In genomic region chr9:127575875-127576778, GRCh38 we compare ENCODE assay signal across 18 cellular contexts. TPM values are rescaled to one million over a fixed set of nuclear protein-coding genes. Genes with fewer than 3 reads are reported as not detected.
DNase-seq lines count a peak whose midpoint lies in the region; TF ChIP-seq lines count a peak whose summit lies in the region.
"Had no signal": no experiment of that assay in that cellular context is flagged by ENCODE, and none has a peak within 500 bp of the region (broad histone marks: within the 10 kb centered on the region; RNA-seq: fewer than 3 reads in every experiment).

No MANE protein-coding gene starts in this region.

- no peak overlapping the region for H2BK120ac ChIP-seq in mesendoderm (ENCODE audit: low read depth, low read length)

- TF ChIP-seq POLR2A in vagina (IDR thresholded peaks at IDR 0.05), result no peak

- no peak overlapping the region for H3K4me2 ChIP-seq in mesendoderm (ENCODE audit: low read length)

- no peak overlapping the region for H4K5ac ChIP-seq in mesendoderm (ENCODE audit: low read length)

- H3K4me1 ChIP-seq in mesendoderm (ENCODE audit: control insufficient read depth, low read depth, low read length), result peaks cover 3% of the 10 kb centered on the region
- H3K4me1 ChIP-seq in vagina, result peaks cover 59% of the 10 kb centered on the region

- no CpG with 5 or more reads among the region's 13 CpGs for WGBS in mesendoderm (ENCODE audit: extremely low coverage, insufficient coverage, low lambda C conversion rate)

- H3K9me3 Mint-ChIP-seq in activated naive CD4-positive, alpha-beta T cell treated with anti-CD3 and anti-CD28 coated beads, Interleukin-2, amount 50 U/mL, for 24 hours, result no peaks in the 10 kb centered on the region
- H3K9me3 Mint-ChIP-seq: nephron progenitor cell had no signal

- H3K56ac ChIP-seq in mesendoderm (ENCODE audit: low read length), result no peak overlapping the region

- no peaks in the 10 kb centered on the region for H3K27me3 ChIP-seq in mesendoderm (ENCODE audit: insufficient read depth, low read length, poor library complexity)
- H3K27me3 ChIP-seq in vagina, result no peaks in the 10 kb centered on the region
- H3K27me3 ChIP-seq: ascending aorta had no signal

- H3K27ac ChIP-seq in mesendoderm (ENCODE audit: low read depth, low read length) (no peak overlapping the region), vagina (peak overlapping the region; percentile 91)

- H3K4ac ChIP-seq in mesendoderm (ENCODE audit: low read depth, low read length), result no peak overlapping the region

- H3K18ac ChIP-seq in mesendoderm (ENCODE audit: low read length), result no peak overlapping the region

- H3K23ac ChIP-seq in mesendoderm (ENCODE audit: low read length), result no peak overlapping the region

- H2AK5ac ChIP-seq in mesendoderm (ENCODE audit: low read length), result no peak overlapping the region

- no peaks in the 10 kb centered on the region for H3K9me3 ChIP-seq in vagina
- H3K9me3 ChIP-seq: ascending aorta had no signal

- TF ChIP-seq CTCF in vagina (IDR thresholded peaks at IDR 0.05), result no peak

- H3K79me2 ChIP-seq in mesendoderm (ENCODE audit: control insufficient read depth, insufficient read depth, low read length), result no peaks in the 10 kb centered on the region

- H3K9ac ChIP-seq in mesendoderm (ENCODE audit: low read length), result no peak overlapping the region

- no peak overlapping the region for H2BK5ac ChIP-seq in mesendoderm (ENCODE audit: low read length)

- peak overlapping the region; percentile 17 for H3K27ac Mint-ChIP-seq in activated naive CD4-positive, alpha-beta T cell treated with anti-CD3 and anti-CD28 coated beads, Interleukin-2, amount 50 U/mL, for 24 hours
- H3K27ac Mint-ChIP-seq: nephron progenitor cell had no signal

- H4K8ac ChIP-seq in mesendoderm (ENCODE audit: low read depth, low read length), result no peak overlapping the region

- intact Hi-C loops in vagina (cut with DNase I), result no loop called here
- intact Hi-C loops in head of caudate nucleus (cut with DNase I), result no loop called here

- H3K79me1 ChIP-seq in mesendoderm (ENCODE audit: low read length), result no peaks in the 10 kb centered on the region

- no peaks in the 10 kb centered on the region for H3K36me3 ChIP-seq in mesendoderm (ENCODE audit: control insufficient read depth, insufficient read depth, low read length)
- H3K36me3 ChIP-seq in vagina, result no peaks in the 10 kb centered on the region
- H3K36me3 ChIP-seq: ascending aorta had no signal

- H3K4me3 ChIP-seq in mesendoderm (ENCODE audit: low read length) (no peak overlapping the region), vagina (no peak overlapping the region)
- H3K4me3 ChIP-seq: ascending aorta had no signal

- no peaks in the 10 kb centered on the region for H3K27me3 Mint-ChIP-seq in activated naive CD4-positive, alpha-beta T cell treated with anti-CD3 and anti-CD28 coated beads, Interleukin-2, amount 50 U/mL, for 24 hours

- no peaks in the 10 kb centered on the region for H3K36me3 Mint-ChIP-seq in activated naive CD4-positive, alpha-beta T cell treated with anti-CD3 and anti-CD28 coated beads, Interleukin-2, amount 50 U/mL, for 24 hours

- H2BK15ac ChIP-seq in mesendoderm (replicated peaks; ENCODE audit: low read depth), result no peak overlapping the region

- DNase-seq in activated naive CD4-positive, alpha-beta T cell (lab: John Stamatoyannopoulos, UW), result no peak
- peak; percentile 69 for DNase-seq in SW480 (ENCODE audit: low spot score)
- DNase-seq in mesendoderm, result peak; percentile 55
- DNase-seq in vagina (ENCODE audit: extremely low spot score in 2 of 2), result no peak
- DNase-seq in DMS114 treated with DMSO at 0.1 percent for 48 hours (lab: John Stamatoyannopoulos, UW; ENCODE audit: unreplicated experiment), result no peak
- DNase-seq in head of caudate nucleus, result no peak
- no peak for DNase-seq in SHP77 (lab: John Stamatoyannopoulos, UW)
- DNase-seq: activated CD4-positive, alpha-beta T cell treated with anti-CD3 and anti-CD28 coated beads for 4 hours; dermis blood vessel endothelial cell; DMS79 treated with DMSO at 0.1 percent for 48 hours; HCEC 1CT; Kasumi-1; nephron progenitor cell; RPMI8226; stimulated activated CD4-positive, alpha-beta T cell treated with anti-CD3 and anti-CD28 coated beads, Interleukin-4, amount 100 ng/mL, for 24 hours; T-helper 2 cell had no signal

- H3K4me3 Mint-ChIP-seq in activated naive CD4-positive, alpha-beta T cell treated with anti-CD3 and anti-CD28 coated beads, Interleukin-2, amount 50 U/mL, for 24 hours, result no peak overlapping the region
- H3K4me3 Mint-ChIP-seq: nephron progenitor cell had no signal

- peaks cover 10% of the 10 kb centered on the region for H3K4me1 Mint-ChIP-seq in activated naive CD4-positive, alpha-beta T cell treated with anti-CD3 and anti-CD28 coated beads, Interleukin-2, amount 50 U/mL, for 24 hours

RNA-seq across cellular contexts. Expression of gene STXBP1, which starts 36.0 kb away (rescaled TPM):
- 17.7 TPM for polyA plus RNA-seq in mesendoderm (2013, experiment 1 of 2)
- polyA plus RNA-seq in mesendoderm (2013, experiment 2 of 2), result 18.7 TPM
- 56.2 TPM for total RNA-seq in vagina

Comparison
In these comparisons a context has a peak if more than half of its experiments do, and no peak if none do; other contexts are left out.
1. DNase-seq: peak in SW480 (single experiment) and mesendoderm (single experiment); none in activated naive CD4-positive, alpha-beta T cell (0 of 4), vagina (0 of 2), DMS114 treated with DMSO at 0.1 percent for 48 hours (single experiment), head of caudate nucleus (0 of 42) and SHP77 (0 of 2).